ENCODE assay signal across 2 cellular contexts in the genomic region with DNA sequence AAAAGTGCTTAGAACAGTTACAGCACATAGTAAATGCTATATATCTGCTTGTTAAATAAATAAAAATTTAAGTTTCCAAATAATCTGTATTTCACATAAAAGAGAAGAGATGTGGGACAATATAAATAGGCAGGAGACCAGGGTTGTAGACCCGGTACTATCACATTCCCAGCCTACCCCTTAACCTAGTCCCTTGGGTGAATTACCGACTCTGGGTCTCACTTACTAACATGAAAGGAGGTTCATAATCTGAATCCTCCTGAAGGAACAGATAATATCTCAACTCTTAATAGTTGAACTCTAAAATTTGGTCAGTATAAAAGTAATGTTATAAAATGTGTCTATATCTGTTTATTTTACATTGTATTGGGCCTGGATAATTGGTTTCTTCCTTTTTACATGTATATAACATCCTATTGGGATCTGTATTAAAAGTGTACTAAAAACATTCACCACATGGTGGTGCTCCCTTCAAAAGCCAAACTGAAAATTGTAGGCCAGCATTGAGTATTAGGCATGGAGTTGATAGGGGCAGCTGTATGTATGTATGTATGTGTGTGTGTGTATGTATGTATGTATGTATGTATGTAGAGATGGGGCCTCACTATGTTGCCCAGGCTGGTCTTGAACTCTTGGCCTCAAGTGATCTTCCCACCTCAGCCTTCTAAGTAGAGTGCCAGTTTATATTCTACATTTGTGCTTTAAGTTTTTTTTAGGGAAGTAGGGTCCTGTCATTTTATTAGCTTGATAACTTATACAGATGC.
TF ChIP-seq lines count a peak whose summit lies in the region.

No MANE protein-coding gene starts in this region.

TF ChIP-seq in Ishikawa, 13 proteins besides CTCF, POLR2A, EP300 and RAD21 (continued from another document):
- TF ChIP-seq, protein P1, sequence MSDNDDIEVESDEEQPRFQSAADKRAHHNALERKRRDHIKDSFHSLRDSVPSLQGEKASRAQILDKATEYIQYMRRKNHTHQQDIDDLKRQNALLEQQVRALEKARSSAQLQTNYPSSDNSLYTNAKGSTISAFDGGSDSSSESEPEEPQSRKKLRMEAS (IDR thresholded peaks at IDR 0.05), result no peak

TF ChIP-seq in liver, 16 proteins besides CTCF, POLR2A, EP300 and RAD21 (continued from another document):
- TF ChIP-seq, protein P2, sequence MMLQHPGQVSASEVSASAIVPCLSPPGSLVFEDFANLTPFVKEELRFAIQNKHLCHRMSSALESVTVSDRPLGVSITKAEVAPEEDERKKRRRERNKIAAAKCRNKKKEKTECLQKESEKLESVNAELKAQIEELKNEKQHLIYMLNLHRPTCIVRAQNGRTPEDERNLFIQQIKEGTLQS (IDR thresholded peaks at IDR 0.05), result no peak
- no peak for TF ChIP-seq GABPA (IDR thresholded peaks at IDR 0.05 in 1 of 2, conservative IDR thresholded peaks at IDR 0.05 in 1 of 2)
- no peak for TF ChIP-seq HNF4A (conservative IDR thresholded peaks at IDR 0.05)
- TF ChIP-seq, protein P1 (IDR thresholded peaks at IDR 0.05), result no peak
